In the genomic region with DNA sequence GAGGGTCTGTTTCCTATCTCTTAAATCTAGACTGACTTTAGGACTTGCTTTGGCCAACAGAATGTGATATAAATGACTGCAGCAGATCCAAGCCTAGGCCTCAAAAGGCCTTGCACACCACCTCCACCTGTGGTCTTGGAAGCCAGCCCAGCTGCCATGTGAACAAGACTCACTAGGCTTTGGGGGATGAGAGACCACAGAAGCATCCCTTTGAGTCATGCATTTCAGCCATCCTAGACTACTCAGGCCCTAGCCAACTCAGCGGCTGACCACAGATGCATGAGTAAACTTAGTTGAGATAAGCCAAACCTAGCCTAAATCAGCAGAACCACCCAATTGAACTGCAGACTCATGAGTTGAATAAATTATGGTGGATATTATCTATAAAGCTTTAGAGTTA, we compare ENCODE assay signal across 17 cellular contexts.
DNase-seq lines count a peak whose midpoint lies in the region; ATAC-seq and TF ChIP-seq lines count a peak whose summit lies in the region.
"Had no signal": no experiment of that assay in that cellular context is flagged by ENCODE, and none has a peak within 500 bp of the region (broad histone marks: within the 10 kb centered on the region; RNA-seq: fewer than 3 reads in every experiment).

No MANE protein-coding gene starts in this region.

- no peaks in the 10 kb centered on the region for H3K4me1 ChIP-seq in spleen
- H3K4me1 ChIP-seq: colonic mucosa, esophagus squamous epithelium, psoas muscle, SJSA1 had no signal

- no peak overlapping the region for H3K27ac ChIP-seq in spleen
- H3K27ac ChIP-seq: colonic mucosa, esophagus squamous epithelium, psoas muscle, SJSA1 had no signal

- in situ Hi-C loops in ACHN (cut with HindIII; ENCODE audit: low pct_ligation_motif_present, low pct_unique_long_range_greater_than_20kb, low sequenced_read_pairs): no loop called here

- DNase-seq in ACHN (peak; percentile 81), HFF-Myc (ENCODE audit: extremely low read depth, low read depth) (peak; percentile 35), fibroblast of the aortic adventitia (ENCODE audit: low read depth) (peak; percentile 88), NCI-H526 treated with DMSO at 0.1 percent for 48 hours (lab: John Stamatoyannopoulos, UW) (no peak), Right ventricle myocardium inferior (ENCODE audit: missing footprints) (no peak), spleen (no peak)
- DNase-seq: activated naive CD4-positive, alpha-beta T cell treated with anti-CD3 and anti-CD28 coated beads, Interleukin-2, amount 50 U/mL, for 16 hours; colonic mucosa; esophagus squamous epithelium; NCI-H1417 treated with DMSO at 0.1 percent for 48 hours; NCI-H69; psoas muscle; stimulated activated CD4-positive, alpha-beta T cell treated with anti-CD3 and anti-CD28 coated beads, Interleukin-1b, Interleukin-23, amount 100 ng/mL, for 48 hours had no signal

- no peaks in the 10 kb centered on the region for H3K27me3 ChIP-seq in spleen (replicated peaks in 1 of 7)
- H3K27me3 ChIP-seq: colonic mucosa, esophagus squamous epithelium, SJSA1 had no signal

- intact Hi-C loops in Right ventricle myocardium inferior (cut with DNase I) (no loop called here), spleen (cut with DNase I; ENCODE audit: low total_unique reads) (no loop called here)

- no peaks in the 10 kb centered on the region for H3K36me3 ChIP-seq in spleen
- H3K36me3 ChIP-seq: colonic mucosa, esophagus squamous epithelium, SJSA1 had no signal

- H3K9me3 ChIP-seq in spleen: no peaks in the 10 kb centered on the region
- H3K9me3 ChIP-seq: colonic mucosa, esophagus squamous epithelium, psoas muscle, SJSA1 had no signal

- peak; percentile 44; the same call in 1 of the 3 replicates for ATAC-seq in SK-N-SH treated with all-trans-retinoic acid at 6 μM for 48 hours
- no peak for ATAC-seq in Right ventricle myocardium inferior
- no peak for ATAC-seq in HG03460 (IDR thresholded peaks at IDR 0.05; ENCODE audit: unreplicated experiment)
- ATAC-seq: HepG2, psoas muscle had no signal

- TF ChIP-seq CTCF in HFF-Myc (IDR thresholded peaks at IDR 0.05; ENCODE audit: low read depth, low read length, missing control alignments) (no peak), fibroblast of the aortic adventitia (IDR thresholded peaks at IDR 0.05; ENCODE audit: insufficient read depth, low read length) (no peak), spleen (IDR thresholded peaks at IDR 0.05 in 8 of 11, conservative IDR thresholded peaks at IDR 0.05 in 3 of 11) (no peak)

- H3K4me3 ChIP-seq in HFF-Myc (replicated peaks; ENCODE audit: low read depth, low read length) (no peak overlapping the region), fibroblast of the aortic adventitia (ENCODE audit: low read depth, low read length) (no peak overlapping the region), spleen (no peak overlapping the region)
- H3K4me3 ChIP-seq: colonic mucosa, esophagus squamous epithelium, psoas muscle, SJSA1 had no signal

- WGBS in spleen, 5 donors: 80 to 100% (median 94%) methylated on average over 1 of the region's 1 CpG

- TF ChIP-seq POLR2A in spleen (IDR thresholded peaks at IDR 0.05): no peak

TF ChIP-seq in SK-N-SH treated with all-trans-retinoic acid at 6 μM for 48 hours, 23 proteins besides CTCF, POLR2A, EP300 and RAD21:
- TF ChIP-seq ISL1 (CRISPR knock-in tag; IDR thresholded peaks at IDR 0.05) (peak; percentile 31; the same call in 1 of the 2 replicates), ZFP30 (CRISPR knock-in tag; IDR thresholded peaks at IDR 0.05) (no peak)
TF ChIP-seq in SK-N-SH treated with all-trans-retinoic acid at 6 μM for 48 hours: peak in this region for 1.

Comparison
In these comparisons a context has a peak if more than half of its experiments do, and no peak if none do; other contexts are left out.
1. DNase-seq: peak in ACHN (single experiment), HFF-Myc (single experiment) and fibroblast of the aortic adventitia (single experiment); none in NCI-H526 treated with DMSO at 0.1 percent for 48 hours (single experiment), Right ventricle myocardium inferior (single experiment) and spleen (single experiment).